In the genomic region with DNA sequence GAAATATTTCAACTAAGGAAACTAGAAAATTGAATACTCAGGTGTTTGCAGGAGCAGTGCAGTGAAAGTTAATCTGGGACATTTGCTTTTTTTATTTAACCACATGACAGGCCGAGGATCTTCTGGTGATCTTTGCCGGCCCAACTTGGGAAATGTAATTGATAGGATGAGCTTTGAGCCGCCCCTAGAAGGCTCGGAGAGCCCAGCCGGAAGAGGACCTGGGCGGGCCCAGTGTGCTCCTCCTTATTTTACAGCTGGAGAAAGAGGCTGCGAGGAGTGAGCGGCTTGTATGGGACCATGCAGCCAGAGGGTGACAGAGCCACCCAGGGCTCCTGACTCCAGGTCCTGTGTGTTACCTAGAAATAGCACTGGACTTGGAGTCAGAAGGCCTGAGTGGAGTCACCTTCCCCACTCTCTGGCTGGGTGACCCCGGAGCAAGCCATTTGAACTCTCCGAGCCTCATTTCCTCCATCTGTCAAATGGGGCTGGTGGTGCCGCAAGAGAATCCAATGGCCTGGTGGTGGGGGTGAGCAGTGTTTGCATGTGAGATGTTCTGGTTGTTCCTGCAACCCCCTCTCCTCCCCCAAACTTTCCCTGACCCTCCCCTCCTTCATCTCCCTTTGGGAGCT, we compare ENCODE assay signal across 8 cellular contexts. TPM values are rescaled to one million over a fixed set of nuclear protein-coding genes. Genes with fewer than 3 reads are reported as not detected.
DNase-seq lines count a peak whose midpoint lies in the region; ATAC-seq and TF ChIP-seq lines count a peak whose summit lies in the region.

No MANE protein-coding gene starts in this region.

- no peak overlapping the region for H3K27ac Mint-ChIP-seq in activated naive CD4-positive, alpha-beta T cell treated with anti-CD3 and anti-CD28 coated beads for 36 hours
- no peak overlapping the region for H3K27ac Mint-ChIP-seq in activated naive CD4-positive, alpha-beta T cell treated with anti-CD3 and anti-CD28 coated beads, Interleukin-2, amount 50 U/mL, for 72 hours
- no peak overlapping the region for H3K27ac Mint-ChIP-seq in central memory CD8-positive, alpha-beta T cell (ENCODE audit: low read depth)

- H3K36me3 Mint-ChIP-seq in activated naive CD4-positive, alpha-beta T cell treated with anti-CD3 and anti-CD28 coated beads for 36 hours (ENCODE audit: low read depth), result no peaks in the 10 kb centered on the region
- H3K36me3 Mint-ChIP-seq in activated naive CD4-positive, alpha-beta T cell treated with anti-CD3 and anti-CD28 coated beads, Interleukin-2, amount 50 U/mL, for 72 hours, result no peaks in the 10 kb centered on the region
- peaks cover 2% of the 10 kb centered on the region for H3K36me3 Mint-ChIP-seq in central memory CD8-positive, alpha-beta T cell (ENCODE audit: insufficient read depth)

- peaks cover 4% of the 10 kb centered on the region for H3K4me1 Mint-ChIP-seq in activated naive CD4-positive, alpha-beta T cell treated with anti-CD3 and anti-CD28 coated beads for 36 hours (ENCODE audit: low read depth)
- H3K4me1 Mint-ChIP-seq in central memory CD8-positive, alpha-beta T cell, result no peaks in the 10 kb centered on the region

- no peaks in the 10 kb centered on the region for H3K36me3 ChIP-seq in lung (ENCODE audit: control insufficient read depth in 2 of 2, insufficient read depth in 2 of 2, low read length in 2 of 2)

- no peak for DNase-seq in activated naive CD4-positive, alpha-beta T cell treated with anti-CD3 and anti-CD28 coated beads for 36 hours
- DNase-seq in activated naive CD4-positive, alpha-beta T cell treated with anti-CD3 and anti-CD28 coated beads, Interleukin-2, amount 50 U/mL, for 72 hours (ENCODE audit: low spot score in 2 of 2), result no peak
- no peak for DNase-seq in central memory CD8-positive, alpha-beta T cell (ENCODE audit: low spot score in 2 of 2)
- DNase-seq in lung (ENCODE audit: low spot score) (no peak), ureter (ENCODE audit: low spot score) (peak; percentile 70), NCI-H510A treated with DMSO at 0.1 percent for 48 hours (lab: John Stamatoyannopoulos, UW) (no peak)
- no peak for DNase-seq in stimulated activated CD4-positive, alpha-beta T cell treated with anti-CD3 and anti-CD28 coated beads, Interleukin-4, amount 100 ng/mL, for 24 hours
- no peak for DNase-seq in activated naive CD4-positive, alpha-beta T cell treated with anti-CD3 and anti-CD28 coated beads, Interleukin-2, amount 50 U/mL, for 16 hours

- no peak for ATAC-seq in activated naive CD4-positive, alpha-beta T cell treated with anti-CD3 and anti-CD28 coated beads, Interleukin-2, amount 50 U/mL, for 72 hours
- no peak for ATAC-seq in central memory CD8-positive, alpha-beta T cell (replicated peaks; ENCODE audit: extremely low read depth, poor library complexity, severe bottlenecking)
- ATAC-seq in lung (ENCODE audit: insufficient read depth, low FRiP score), result no peak

- CTCF ChIA-PET in activated naive CD4-positive, alpha-beta T cell treated with anti-CD3 and anti-CD28 coated beads for 36 hours (lab: Charles Lee), result interaction anchor here (1.3 to 1.5 kb wide), 2 partner anchors 8 to 12 kb away, joined by 3 read pairs; no protein-coding TSS in a partner anchor

- peak overlapping the region; percentile 29 for H3K4me3 ChIP-seq in lung

- H3K27ac ChIP-seq in lung (ENCODE audit: low read depth in 1 of 2, low read length in 1 of 2), result peak overlapping the region; percentile 77 to 96

- peak overlapping the region; percentile 81 for H3K4me3 Mint-ChIP-seq in activated naive CD4-positive, alpha-beta T cell treated with anti-CD3 and anti-CD28 coated beads for 36 hours
- peak overlapping the region; percentile 85 for H3K4me3 Mint-ChIP-seq in central memory CD8-positive, alpha-beta T cell

- no peak for TF ChIP-seq CTCF in lung (IDR thresholded peaks at IDR 0.05; ENCODE audit: control extremely low read depth, extremely low read depth)

- no peaks in the 10 kb centered on the region for H3K9me3 ChIP-seq in lung (ENCODE audit: control insufficient read depth in 2 of 2, insufficient read depth in 1 of 2, low read length in 1 of 2)

- H3K9me3 Mint-ChIP-seq in activated naive CD4-positive, alpha-beta T cell treated with anti-CD3 and anti-CD28 coated beads for 36 hours, result no peaks in the 10 kb centered on the region
- no peaks in the 10 kb centered on the region for H3K9me3 Mint-ChIP-seq in activated naive CD4-positive, alpha-beta T cell treated with anti-CD3 and anti-CD28 coated beads, Interleukin-2, amount 50 U/mL, for 72 hours
- no peaks in the 10 kb centered on the region for H3K9me3 Mint-ChIP-seq in central memory CD8-positive, alpha-beta T cell

- intact Hi-C loops in activated naive CD4-positive, alpha-beta T cell treated with anti-CD3 and anti-CD28 coated beads for 36 hours (cut with micrococcal nuclease), result loop anchor here (5.0 to 10.0 kb wide), 2 partner anchors 95 to 1348 kb away; a partner anchor contains a TSS

- H3K27me3 ChIP-seq in lung (ENCODE audit: control insufficient read depth, insufficient read depth), result no peaks in the 10 kb centered on the region

- H3K4me1 ChIP-seq in lung (ENCODE audit: control insufficient read depth in 2 of 2, insufficient read depth in 2 of 2, low read length in 2 of 2), result peaks cover 0 to 8% of the 10 kb centered on the region in 2 donors

- 68 to 74% methylated on average over 11 of the region's 11 CpGs for WGBS in lung, 2 donors

- H3K27me3 Mint-ChIP-seq in activated naive CD4-positive, alpha-beta T cell treated with anti-CD3 and anti-CD28 coated beads for 36 hours (ENCODE audit: low read depth), result no peaks in the 10 kb centered on the region
- no peaks in the 10 kb centered on the region for H3K27me3 Mint-ChIP-seq in central memory CD8-positive, alpha-beta T cell

RNA-seq across cellular contexts. Expression of a gene that starts 2.5 kb away (rescaled TPM):
- 1 to 10 TPM; 3.8 to 4.2 TPM for total RNA-seq in activated naive CD4-positive, alpha-beta T cell treated with anti-CD3 and anti-CD28 coated beads for 36 hours
- total RNA-seq in activated naive CD4-positive, alpha-beta T cell treated with anti-CD3 and anti-CD28 coated beads, Interleukin-2, amount 50 U/mL, for 72 hours, result 1 to 10 TPM; 4.8 to 5.1 TPM
- total RNA-seq in lung (10 to 100 TPM in 1 of 2 donors, 1 to 10 TPM in 1; 2.0 to 11.0 TPM), ureter (36.1 TPM)
- polyA plus RNA-seq in lung, result 1 to 10 TPM; 1.4 to 2.9 TPM
